In genomic region chr6:15245361-15246216, GRCh38 we compare ENCODE assay signal across 8 cellular contexts. TPM values are rescaled to one million over a fixed set of nuclear protein-coding genes. Genes with fewer than 3 reads are reported as not detected.
DNase-seq lines count a peak whose midpoint lies in the region; ATAC-seq and TF ChIP-seq lines count a peak whose summit lies in the region.

JARID2 (plus strand) TSS chr6:15246069; CDS start chr6:15246540, 471 bp downstream.

- ATAC-seq in HG03457 (IDR thresholded peaks at IDR 0.05; ENCODE audit: unreplicated experiment) = peak; percentile 41

- H3K27me3 ChIP-seq in BJ (ENCODE audit: control insufficient read depth, insufficient read depth, low read length) = no peaks in the 10 kb centered on the region

- CTCF ChIA-PET in BJ (lab: Yijun Ruan, JAX) = no interaction called here

- no peaks in the 10 kb centered on the region for H3K36me3 ChIP-seq in BJ (ENCODE audit: control insufficient read depth, insufficient read depth, low read length)

- DNase-seq in BJ (ENCODE audit: low read depth) = peak; percentile 85
- peak; percentile 88 for DNase-seq in GM19240 (ENCODE audit: insufficient read length, low spot score)
- DNase-seq in NCI-H524 treated with DMSO at 0.1 percent for 48 hours (lab: John Stamatoyannopoulos, UW) = peak; percentile 89
- DNase-seq in activated CD4-positive, alpha-beta T cell treated with anti-CD3 and anti-CD28 coated beads for 4 hours = peak; percentile 95 to 96
- DNase-seq in choroid plexus epithelial cell (ENCODE audit: low read depth) = peak; percentile 99
- DNase-seq in kidney tubule cell (ENCODE audit: low spot score) = peak; percentile 97
- peak; percentile 76 to 91 for DNase-seq in stimulated activated CD4-positive, alpha-beta T cell treated with anti-CD3 and anti-CD28 coated beads, Interleukin-1b, Interleukin-23, amount 100 ng/mL, for 1 hour (ENCODE audit: low read depth in 2 of 2)

- TF ChIP-seq CTCF in BJ (IDR thresholded peaks at IDR 0.05; ENCODE audit: insufficient read depth, low read depth, low read length) (no peak), choroid plexus epithelial cell (conservative IDR thresholded peaks at IDR 0.05; ENCODE audit: low read depth, low read length) (no peak)

- H3K4me3 ChIP-seq in BJ (ENCODE audit: low read depth, low read length) (peak within 1 kb of the TSS; percentile 92), choroid plexus epithelial cell (ENCODE audit: low read depth, low read length) (peak within 1 kb of the TSS; percentile 89)

- POLR2A ChIA-PET in BJ (lab: Charles Lee) = no interaction called here

RNA-seq across cellular contexts. Expression of gene JARID2, which starts in this region (rescaled TPM):
- 5.3 and 6.1 TPM in 2 replicates for polyA plus RNA-seq in BJ (2011; rRNA removed)
- 6.3 and 7.6 TPM in 2 replicates for polyA minus RNA-seq in BJ (2011; rRNA and poly(A)+ RNA removed)

Comparison
In these comparisons a context has a peak if more than half of its experiments do, and no peak if none do; other contexts are left out.
1. Peak in every context shown above with its lines: DNase-seq, ATAC-seq and H3K4me3 ChIP-seq.